In the genomic region with DNA sequence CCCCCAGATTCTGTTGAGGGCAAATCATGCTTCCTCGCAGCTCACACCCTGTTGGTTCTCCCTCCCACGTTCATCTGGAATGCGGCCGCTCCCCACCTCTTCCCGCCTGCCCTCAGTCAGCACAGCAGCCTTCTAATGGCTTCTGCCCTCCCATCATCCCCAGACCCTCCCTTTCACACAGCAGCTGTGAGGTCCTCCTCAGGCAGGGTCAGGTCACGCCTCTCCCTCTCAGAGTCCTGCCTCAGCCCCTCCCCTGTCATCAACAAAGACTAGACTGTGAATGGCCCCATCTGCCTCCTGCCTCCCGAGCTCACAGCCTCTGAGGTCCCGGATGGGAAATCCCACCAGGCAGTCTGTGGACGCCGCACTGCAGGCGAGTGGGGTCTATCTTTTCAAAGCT, we compare ENCODE assay signal across 1 cellular context.
TF ChIP-seq lines count a peak whose summit lies in the region.

No MANE protein-coding gene starts in this region.

TF ChIP-seq in HepG2, 621 proteins besides CTCF, POLR2A, EP300 and RAD21 (continued from another document):
- TF ChIP-seq, protein P1, sequence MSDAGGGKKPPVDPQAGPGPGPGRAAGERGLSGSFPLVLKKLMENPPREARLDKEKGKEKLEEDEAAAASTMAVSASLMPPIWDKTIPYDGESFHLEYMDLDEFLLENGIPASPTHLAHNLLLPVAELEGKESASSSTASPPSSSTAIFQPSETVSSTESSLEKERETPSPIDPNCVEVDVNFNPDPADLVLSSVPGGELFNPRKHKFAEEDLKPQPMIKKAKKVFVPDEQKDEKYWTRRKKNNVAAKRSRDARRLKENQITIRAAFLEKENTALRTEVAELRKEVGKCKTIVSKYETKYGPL (CRISPR knock-in tag; IDR thresholded peaks at IDR 0.05): no peak
- no peak for TF ChIP-seq ZBTB1 (CRISPR knock-in tag; IDR thresholded peaks at IDR 0.05; ENCODE audit: borderline replicate concordance)
- no peak for TF ChIP-seq CCAR2 (optimal IDR thresholded peaks at IDR 0.05; ENCODE audit: low read depth, low read length)
- no peak for TF ChIP-seq ZNF430 (CRISPR knock-in tag; IDR thresholded peaks at IDR 0.05)
- no peak for TF ChIP-seq REL (CRISPR knock-in tag; conservative IDR thresholded peaks at IDR 0.05)
- TF ChIP-seq RORA (CRISPR knock-in tag; IDR thresholded peaks at IDR 0.05): no peak
- TF ChIP-seq, protein P2, sequence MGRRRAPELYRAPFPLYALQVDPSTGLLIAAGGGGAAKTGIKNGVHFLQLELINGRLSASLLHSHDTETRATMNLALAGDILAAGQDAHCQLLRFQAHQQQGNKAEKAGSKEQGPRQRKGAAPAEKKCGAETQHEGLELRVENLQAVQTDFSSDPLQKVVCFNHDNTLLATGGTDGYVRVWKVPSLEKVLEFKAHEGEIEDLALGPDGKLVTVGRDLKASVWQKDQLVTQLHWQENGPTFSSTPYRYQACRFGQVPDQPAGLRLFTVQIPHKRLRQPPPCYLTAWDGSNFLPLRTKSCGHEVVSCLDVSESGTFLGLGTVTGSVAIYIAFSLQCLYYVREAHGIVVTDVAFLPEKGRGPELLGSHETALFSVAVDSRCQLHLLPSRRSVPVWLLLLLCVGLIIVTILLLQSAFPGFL (CRISPR knock-in tag; IDR thresholded peaks at IDR 0.05): no peak
- TF ChIP-seq ZNF3 (CRISPR knock-in tag; IDR thresholded peaks at IDR 0.05): no peak
- no peak for TF ChIP-seq ZNF557 (CRISPR knock-in tag; IDR thresholded peaks at IDR 0.05)
- TF ChIP-seq ZNF567 (CRISPR knock-in tag; IDR thresholded peaks at IDR 0.05; ENCODE audit: borderline replicate concordance): no peak
- TF ChIP-seq, protein P3, sequence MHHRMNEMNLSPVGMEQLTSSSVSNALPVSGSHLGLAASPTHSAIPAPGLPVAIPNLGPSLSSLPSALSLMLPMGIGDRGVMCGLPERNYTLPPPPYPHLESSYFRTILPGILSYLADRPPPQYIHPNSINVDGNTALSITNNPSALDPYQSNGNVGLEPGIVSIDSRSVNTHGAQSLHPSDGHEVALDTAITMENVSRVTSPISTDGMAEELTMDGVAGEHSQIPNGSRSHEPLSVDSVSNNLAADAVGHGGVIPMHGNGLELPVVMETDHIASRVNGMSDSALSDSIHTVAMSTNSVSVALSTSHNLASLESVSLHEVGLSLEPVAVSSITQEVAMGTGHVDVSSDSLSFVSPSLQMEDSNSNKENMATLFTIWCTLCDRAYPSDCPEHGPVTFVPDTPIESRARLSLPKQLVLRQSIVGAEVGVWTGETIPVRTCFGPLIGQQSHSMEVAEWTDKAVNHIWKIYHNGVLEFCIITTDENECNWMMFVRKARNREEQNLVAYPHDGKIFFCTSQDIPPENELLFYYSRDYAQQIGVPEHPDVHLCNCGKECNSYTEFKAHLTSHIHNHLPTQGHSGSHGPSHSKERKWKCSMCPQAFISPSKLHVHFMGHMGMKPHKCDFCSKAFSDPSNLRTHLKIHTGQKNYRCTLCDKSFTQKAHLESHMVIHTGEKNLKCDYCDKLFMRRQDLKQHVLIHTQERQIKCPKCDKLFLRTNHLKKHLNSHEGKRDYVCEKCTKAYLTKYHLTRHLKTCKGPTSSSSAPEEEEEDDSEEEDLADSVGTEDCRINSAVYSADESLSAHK (CRISPR knock-in tag; IDR thresholded peaks at IDR 0.05; ENCODE audit: borderline replicate concordance): no peak
